Comparison of ENCODE assay signal across 13 cellular contexts in genomic region chr18:55406374-55407045, GRCh38.
DNase-seq lines count a peak whose midpoint lies in the region; ATAC-seq, FAIRE-seq and TF ChIP-seq lines count a peak whose summit lies in the region.
"Had no signal": no experiment of that assay in that cellular context is flagged by ENCODE, and none has a peak within 500 bp of the region (broad histone marks: within the 10 kb centered on the region; RNA-seq: fewer than 3 reads in every experiment).

No MANE protein-coding gene starts in this region.

- no peak overlapping the region for H3K27ac Mint-ChIP-seq in CD14-positive monocyte
- H3K27ac Mint-ChIP-seq: activated T-helper 17 cell treated with anti-CD3 and anti-CD28 coated beads, Interleukin-2, amount 50 U/mL, for 72 hours had no signal

- peak overlapping the region; percentile 5; the same call in 1 of the 2 replicates for H3K9ac ChIP-seq in OCI-LY3 (ENCODE audit: low read length)

- peak overlapping the region; percentile 76 for H3K4me2 ChIP-seq in OCI-LY3 (ENCODE audit: low read length)

- H3K4me3 Mint-ChIP-seq in CD14-positive monocyte: no peak overlapping the region
- H3K4me3 Mint-ChIP-seq: activated T-helper 17 cell treated with anti-CD3 and anti-CD28 coated beads, Interleukin-2, amount 50 U/mL, for 72 hours had no signal

- H4K20me1 ChIP-seq in OCI-LY3 (ENCODE audit: insufficient read depth, low read length): peaks cover 100% of the 10 kb centered on the region

- no peaks in the 10 kb centered on the region for H3K9me3 ChIP-seq in heart left ventricle
- no peaks in the 10 kb centered on the region for H3K9me3 ChIP-seq in OCI-LY3 (ENCODE audit: insufficient read depth, low read length)
- H3K9me3 ChIP-seq in thyroid gland: no peaks in the 10 kb centered on the region
- H3K9me3 ChIP-seq: mucosa of descending colon had no signal

- H3K4me1 Mint-ChIP-seq in CD14-positive monocyte: peaks cover 4% of the 10 kb centered on the region
- H3K4me1 Mint-ChIP-seq: activated T-helper 17 cell treated with anti-CD3 and anti-CD28 coated beads, Interleukin-2, amount 50 U/mL, for 72 hours had no signal

- H3K79me2 ChIP-seq in OCI-LY3 (ENCODE audit: low read length): peaks cover 100% of the 10 kb centered on the region

- H3K27ac ChIP-seq in heart left ventricle (peak overlapping the region in 11 of 12 donors; percentile 31 to 84 (median 71)), OCI-LY3 (ENCODE audit: low read length) (peak overlapping the region; percentile 59), thyroid gland (peak overlapping the region in 2 of 3 donors; percentile 54 to 64)
- H3K27ac ChIP-seq: epithelial cell of prostate had no signal

- H3K36me3 ChIP-seq in heart left ventricle (no peaks in the 10 kb centered on the region), OCI-LY3 (replicated peaks; ENCODE audit: low read depth, low read length) (peaks cover 38% of the 10 kb centered on the region), thyroid gland (no peaks in the 10 kb centered on the region)

- H3K36me3 Mint-ChIP-seq in CD14-positive monocyte: peaks cover 0 to 3% of the 10 kb centered on the region in 2 donors

- H3K27me3 ChIP-seq in heart left ventricle: no peaks in the 10 kb centered on the region
- H3K27me3 ChIP-seq in OCI-LY3 (ENCODE audit: low read depth, low read length): no peaks in the 10 kb centered on the region
- no peaks in the 10 kb centered on the region for H3K27me3 ChIP-seq in thyroid gland

- WGBS in heart left ventricle, 4 donors: 80 to 86% (median 82%) methylated on average over 18 of the region's 18 CpGs
- 94% methylated on average over 18 of the region's 18 CpGs for WGBS in thyroid gland, 2 donors

- no peak overlapping the region for H2AFZ ChIP-seq in OCI-LY3 (ENCODE audit: low read depth, low read length)

- H3K27me3 Mint-ChIP-seq in CD14-positive monocyte (ENCODE audit: low read depth in 3 of 3): peaks cover 0 to 2% (median 0%) of the 10 kb centered on the region in 3 donors

- ATAC-seq in heart left ventricle: no peak
- no peak for ATAC-seq in Right ventricle myocardium superior (ENCODE audit: poor library complexity)
- ATAC-seq in HG02623 (IDR thresholded peaks at IDR 0.05; ENCODE audit: unreplicated experiment): no peak

- H3K9me3 Mint-ChIP-seq in CD14-positive monocyte: peaks cover 0 to 2% (median 0%) of the 10 kb centered on the region in 7 donors
- H3K9me3 Mint-ChIP-seq: activated T-helper 17 cell treated with anti-CD3 and anti-CD28 coated beads, Interleukin-2, amount 50 U/mL, for 72 hours had no signal

- TF ChIP-seq POLR2A in heart left ventricle (IDR thresholded peaks at IDR 0.05): no peak
- TF ChIP-seq POLR2A in thyroid gland (IDR thresholded peaks at IDR 0.05): no peak

- intact Hi-C loops in heart left ventricle (cut with DNase I): loop anchor here in 6 of 10 donors (5.0 to 10.0 kb wide), 8 partner anchors 64 to 578 kb away; no protein-coding TSS in a partner anchor
- intact Hi-C loops in Right ventricle myocardium superior (cut with DNase I): no loop called here
- intact Hi-C loops in thyroid gland (cut with DNase I): loop anchor here (10.0 kb wide), 1 partner anchor 172 kb away; no protein-coding TSS in a partner anchor
- intact Hi-C loops in CD14-positive monocyte (cut with micrococcal nuclease): no loop called here

- TF ChIP-seq CTCF in heart left ventricle (IDR thresholded peaks at IDR 0.05): no peak
- no peak for TF ChIP-seq CTCF in OCI-LY3 (IDR thresholded peaks at IDR 0.05; ENCODE audit: low read depth, low read length)
- TF ChIP-seq CTCF in thyroid gland (IDR thresholded peaks at IDR 0.05): no peak
- no peak for TF ChIP-seq CTCF in CD14-positive monocyte (IDR thresholded peaks at IDR 0.05)

- H3K4me1 ChIP-seq in heart left ventricle (peaks cover 0 to 50% (median 18%) of the 10 kb centered on the region in 12 donors), OCI-LY3 (ENCODE audit: low read length) (peaks cover 99% of the 10 kb centered on the region), thyroid gland (peaks cover 8 to 9% of the 10 kb centered on the region in 2 donors)

- FAIRE-seq in frontal cortex (lab: Jason Lieb, UNC): no peak
- FAIRE-seq: urothelium cell line had no signal

- peak overlapping the region in 1 of 12 donors; percentile 3 for H3K4me3 ChIP-seq in heart left ventricle
- peak overlapping the region; percentile 56 for H3K4me3 ChIP-seq in OCI-LY3 (ENCODE audit: low read length)
- H3K4me3 ChIP-seq in thyroid gland (replicated peaks in 1 of 3): no peak overlapping the region
- H3K4me3 ChIP-seq: mucosa of descending colon had no signal

- DNase-seq in heart left ventricle (no peak), Right ventricle myocardium superior (no peak), hypothalamus (lab: John Stamatoyannopoulos, UW) (peak in 33 of 51 donors; percentile 13 to 80 (median 44)), thyroid gland (no peak), frontal cortex (ENCODE audit: low spot score in 2 of 2) (no peak), CD14-positive monocyte (ENCODE audit: low spot score) (no peak)
- DNase-seq: stimulated activated CD4-positive, alpha-beta T cell treated with anti-CD3 and anti-CD28 coated beads, Interleukin-2, amount 100 ng/mL, for 48 hours had no signal

Comparison
In these comparisons a context has a peak if more than half of its experiments do, and no peak if none do; other contexts are left out.
1. intact Hi-C loops: an anchor here in heart left ventricle (5.0 to 10.0 kb wide) and thyroid gland (10.0 kb wide); none called in Right ventricle myocardium superior and CD14-positive monocyte.
2. DNase-seq: peak in hypothalamus (33 of 51); none in heart left ventricle (0 of 5), Right ventricle myocardium superior (single experiment), thyroid gland (0 of 2), frontal cortex (0 of 2) and CD14-positive monocyte (single experiment).
3. Peak in every context shown above with its lines, with median percentiles within 50 percentile points of each other: H3K27ac ChIP-seq.